Comparison of ENCODE assay signal across 23 cellular contexts in genomic region chr6:81713205-81713604, GRCh38.
"Had no signal": no experiment of that assay in that cellular context is flagged by ENCODE, and none has a peak within 500 bp of the region (broad histone marks: within the 10 kb centered on the region; RNA-seq: fewer than 3 reads in every experiment).

No MANE protein-coding gene starts in this region.

- H3K79me2 ChIP-seq: hepatocyte had no signal

- H3K27me3 ChIP-seq: esophagus muscularis mucosa, gastrocnemius medialis, hepatocyte had no signal

- H3K4me1 ChIP-seq: esophagus muscularis mucosa, gastrocnemius medialis, lower lobe of right lung had no signal

- ATAC-seq: gastrocnemius medialis, left colon, left lobe of liver, lower lobe of right lung had no signal

- H3K9me3 ChIP-seq: esophagus muscularis mucosa, gastrocnemius medialis, lower lobe of right lung had no signal

- H3K36me3 ChIP-seq: esophagus muscularis mucosa, gastrocnemius medialis, left ventricle myocardium inferior, lower lobe of right lung had no signal

- H3K4me2 ChIP-seq: hepatocyte had no signal

- DNase-seq: dermis blood vessel endothelial cell; dorsolateral prefrontal cortex; effector CD4-positive, alpha-beta T cell; effector memory CD4-positive, alpha-beta T cell; foreskin fibroblast; foreskin melanocyte; gastrocnemius medialis; glutamatergic neuron; head of caudate nucleus; hypothalamus; immature natural killer cell; islet precursor cell; kidney; kidney glomerular epithelial cell; left colon; left ventricle myocardium inferior; lower lobe of right lung; mesenchymal stem cell; midbrain had no signal

- H3K4me3 ChIP-seq: coronary artery, dorsolateral prefrontal cortex, esophagus muscularis mucosa, gastrocnemius medialis, hepatocyte, left ventricle myocardium inferior, lower lobe of right lung had no signal

- H3K27ac ChIP-seq: coronary artery, dorsolateral prefrontal cortex, esophagus muscularis mucosa, gastrocnemius medialis, hepatocyte, left ventricle myocardium inferior, lower lobe of right lung had no signal
